25 cellular contexts compared by ENCODE assay signal in genomic region chr2:48695991-48696390, GRCh38. TPM values are rescaled to one million over a fixed set of nuclear protein-coding genes. Genes with fewer than 3 reads are reported as not detected.
DNase-seq lines count a peak whose midpoint lies in the region; ATAC-seq and FAIRE-seq lines count a peak whose summit lies in the region.
"Had no signal": no experiment of that assay in that cellular context is flagged by ENCODE, and none has a peak within 500 bp of the region (broad histone marks: within the 10 kb centered on the region; RNA-seq: fewer than 3 reads in every experiment).

No MANE protein-coding gene starts in this region.

- ATAC-seq in HG03432 (IDR thresholded peaks at IDR 0.05; ENCODE audit: unreplicated experiment) = no peak
- ATAC-seq in GM21526 (IDR thresholded peaks at IDR 0.05; ENCODE audit: low FRiP score, unreplicated experiment) = no peak
- ATAC-seq: GM12878 had no signal

- DNase-seq in Ammon's horn (ENCODE audit: low spot score) (peak; percentile 48), frontal cortex (ENCODE audit: low spot score in 2 of 2) (peak in 1 of 2 donors; percentile 10), midbrain (lab: John Stamatoyannopoulos, UW) (peak; percentile 62), superior temporal gyrus (ENCODE audit: extremely low spot score) (peak; percentile 87)
- no peak for DNase-seq in activated T-cell treated with anti-CD3 and anti-CD28 coated beads, Interleukin-2, amount 50 U/mL, for 24 hours
- DNase-seq: 8988T; BE2C; C1 segment of cervical spinal cord; CD4-positive, CD25-positive, alpha-beta regulatory T cell; CD8-positive, alpha-beta memory T cell; COR-L47; DMS 273 treated with DMSO at 0.1 percent for 48 hours; DMS53; DND-41; EL; GM23248; HCEC 1CT had no signal

- FAIRE-seq in frontal cortex (lab: Jason Lieb, UNC) = peak; percentile 90
- FAIRE-seq: GM12878, GM19239, H54, HTR-8/SVneo had no signal

- H3K27me3 Mint-ChIP-seq in activated T-cell treated with anti-CD3 and anti-CD28 coated beads, Interleukin-2, amount 50 U/mL, for 24 hours = no peaks in the 10 kb centered on the region
- H3K27me3 Mint-ChIP-seq: CD8-positive, alpha-beta memory T cell; IgD-negative memory B cell had no signal

- no peak overlapping the region for H3K4me3 Mint-ChIP-seq in activated T-cell treated with anti-CD3 and anti-CD28 coated beads, Interleukin-2, amount 50 U/mL, for 24 hours
- H3K4me3 Mint-ChIP-seq: CD4-positive, CD25-positive, alpha-beta regulatory T cell; CD8-positive, alpha-beta memory T cell; IgD-negative memory B cell had no signal

- no peaks in the 10 kb centered on the region for H3K4me1 Mint-ChIP-seq in activated T-cell treated with anti-CD3 and anti-CD28 coated beads, Interleukin-2, amount 50 U/mL, for 24 hours (ENCODE audit: low read depth)
- H3K4me1 Mint-ChIP-seq: CD4-positive, CD25-positive, alpha-beta regulatory T cell; CD8-positive, alpha-beta memory T cell; IgD-negative memory B cell had no signal

- H3K27ac Mint-ChIP-seq in activated T-cell treated with anti-CD3 and anti-CD28 coated beads, Interleukin-2, amount 50 U/mL, for 24 hours = no peak overlapping the region
- H3K27ac Mint-ChIP-seq: CD4-positive, CD25-positive, alpha-beta regulatory T cell; CD8-positive, alpha-beta memory T cell; IgD-negative memory B cell had no signal

- no peaks in the 10 kb centered on the region for H3K9me3 Mint-ChIP-seq in activated T-cell treated with anti-CD3 and anti-CD28 coated beads, Interleukin-2, amount 50 U/mL, for 24 hours
- H3K9me3 Mint-ChIP-seq: CD8-positive, alpha-beta memory T cell had no signal

- H3K36me3 Mint-ChIP-seq in activated T-cell treated with anti-CD3 and anti-CD28 coated beads, Interleukin-2, amount 50 U/mL, for 24 hours (ENCODE audit: low read depth) = no peaks in the 10 kb centered on the region
- H3K36me3 Mint-ChIP-seq: CD4-positive, CD25-positive, alpha-beta regulatory T cell; CD8-positive, alpha-beta memory T cell had no signal

RNA-seq across cellular contexts. Expression of gene LHCGR, which starts 59.5 kb away (rescaled TPM):
- under 0.01 TPM for total RNA-seq in frontal cortex
- total RNA-seq: CD4-positive, CD25-positive, alpha-beta regulatory T cell; CD8-positive, alpha-beta memory T cell; G401; GM23248 had no signal
